In the genomic region with DNA sequence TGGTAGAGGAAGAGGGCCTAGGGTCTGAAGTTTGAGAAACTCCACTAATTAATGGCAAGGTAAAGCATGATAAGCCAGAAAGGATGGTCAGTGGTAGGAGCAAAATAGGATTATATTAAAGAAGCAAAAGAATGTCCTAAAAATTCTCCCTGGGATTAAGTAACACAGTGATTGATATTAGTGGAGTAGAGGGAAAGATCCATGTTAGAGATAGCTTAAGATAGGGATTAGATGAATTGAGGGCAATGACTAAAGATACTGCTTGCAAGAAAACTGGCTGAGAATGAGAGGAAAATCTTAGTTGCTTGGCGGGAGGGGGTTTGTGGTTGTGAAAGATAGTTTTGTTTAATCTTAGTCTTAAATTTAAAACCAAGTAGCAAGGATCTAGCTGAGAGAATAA, we compare ENCODE assay signal across 17 cellular contexts.
DNase-seq lines count a peak whose midpoint lies in the region; ATAC-seq and TF ChIP-seq lines count a peak whose summit lies in the region.
"Had no signal": no experiment of that assay in that cellular context is flagged by ENCODE, and none has a peak within 500 bp of the region (broad histone marks: within the 10 kb centered on the region; RNA-seq: fewer than 3 reads in every experiment).

No MANE protein-coding gene starts in this region.

- POLR2A ChIA-PET in OCI-LY7 (lab: Charles Lee) = no interaction called here

- peak overlapping the region; percentile 96 for H3K4me2 ChIP-seq in OCI-LY7 (ENCODE audit: low read length)
- H3K4me2 ChIP-seq: KMS-11 had no signal

- DNase-seq in activated T-cell treated with anti-CD3 and anti-CD28 coated beads, Interleukin-2, amount 50 U/mL, for 24 hours = no peak
- DNase-seq in activated T-cell treated with anti-CD3 and anti-CD28 coated beads, Interleukin-2, amount 50 U/mL, for 48 hours = no peak
- DNase-seq in OCI-LY7 (ENCODE audit: low spot score) = no peak
- no peak for DNase-seq in central memory CD8-positive, alpha-beta T cell (ENCODE audit: low spot score in 2 of 2)
- no peak for DNase-seq in osteocyte (ENCODE audit: extremely low spot score, unreplicated experiment)
- DNase-seq in NCI-H146 (lab: John Stamatoyannopoulos, UW) = no peak
- no peak for DNase-seq in NCI-H2227 (lab: John Stamatoyannopoulos, UW; ENCODE audit: unreplicated experiment)
- no peak for DNase-seq in stomach
- DNase-seq: ACHN, body of pancreas, COR-L47, dorsolateral prefrontal cortex, NCI-H1417, NCI-H526 treated with DMSO at 0.1 percent for 48 hours, right cardiac atrium had no signal

- TF ChIP-seq CTCF in OCI-LY7 (conservative IDR thresholded peaks at IDR 0.05; ENCODE audit: low read length) (no peak), osteocyte (IDR thresholded peaks at IDR 0.05) (no peak), stomach (IDR thresholded peaks at IDR 0.05) (no peak)

- H3K4me3 ChIP-seq in OCI-LY7 (ENCODE audit: low read depth, low read length, poor library complexity, severe bottlenecking) (no peak overlapping the region), stomach (no peak overlapping the region)
- H3K4me3 ChIP-seq: body of pancreas, tibial nerve had no signal

- H3K27me3 Mint-ChIP-seq in activated T-cell treated with anti-CD3 and anti-CD28 coated beads, Interleukin-2, amount 50 U/mL, for 24 hours = no peaks in the 10 kb centered on the region
- H3K27me3 Mint-ChIP-seq in central memory CD8-positive, alpha-beta T cell = no peaks in the 10 kb centered on the region
- no peaks in the 10 kb centered on the region for H3K27me3 Mint-ChIP-seq in osteocyte (ENCODE audit: unreplicated experiment)

- H4K20me1 ChIP-seq in OCI-LY7 (ENCODE audit: insufficient read depth, low read length) = peaks cover 30% of the 10 kb centered on the region

- H3K27ac ChIP-seq in OCI-LY7 (ENCODE audit: low read depth, low read length, poor library complexity, severe bottlenecking) = no peak overlapping the region
- no peak overlapping the region for H3K27ac ChIP-seq in stomach
- H3K27ac ChIP-seq: body of pancreas, KMS-11, tibial nerve had no signal

- H3K27ac Mint-ChIP-seq in activated T-cell treated with anti-CD3 and anti-CD28 coated beads, Interleukin-2, amount 50 U/mL, for 24 hours = peak overlapping the region; percentile 97
- peak overlapping the region; percentile 89 for H3K27ac Mint-ChIP-seq in central memory CD8-positive, alpha-beta T cell (ENCODE audit: low read depth)
- H3K27ac Mint-ChIP-seq in osteocyte (ENCODE audit: unreplicated experiment) = no peak overlapping the region

- no TSS peak for BruUV-seq in OCI-LY7 (replicated peaks; lab: Mats Ljungman, UMichigan)

- peaks cover 4% of the 10 kb centered on the region for H3K9me3 Mint-ChIP-seq in activated T-cell treated with anti-CD3 and anti-CD28 coated beads, Interleukin-2, amount 50 U/mL, for 24 hours
- H3K9me3 Mint-ChIP-seq in central memory CD8-positive, alpha-beta T cell = no peaks in the 10 kb centered on the region
- peaks cover 4% of the 10 kb centered on the region for H3K9me3 Mint-ChIP-seq in osteocyte (ENCODE audit: unreplicated experiment)

- H3K9me2 ChIP-seq in OCI-LY7 (ENCODE audit: insufficient read depth, low read length) = no peaks in the 10 kb centered on the region

- intact Hi-C loops in OCI-LY7 (cut with micrococcal nuclease; ENCODE audit: unreplicated experiment) = loop anchor here (5.0 to 10.0 kb wide), 4 partner anchors 461 to 1409 kb away; partner anchors contain the start of genes CAMK4 and SRP19
- intact Hi-C loops in stomach (cut with DNase I; ENCODE audit: low total_unique reads) = no loop called here

- no peaks in the 10 kb centered on the region for H3K27me3 ChIP-seq in stomach
- H3K27me3 ChIP-seq: body of pancreas, dorsolateral prefrontal cortex, tibial nerve had no signal

- H3K9me3 ChIP-seq in OCI-LY7 (ENCODE audit: low read length) (no peaks in the 10 kb centered on the region), stomach (no peaks in the 10 kb centered on the region)
- H3K9me3 ChIP-seq: body of pancreas, tibial nerve had no signal

- H3K4me1 ChIP-seq in OCI-LY7 (ENCODE audit: insufficient read depth, low read length, poor library complexity, severe bottlenecking) = peaks cover 21% of the 10 kb centered on the region
- H3K4me1 ChIP-seq in stomach = peaks cover 16 to 47% (median 28%) of the 10 kb centered on the region in 4 donors

- peak overlapping the region; percentile 97 for H3K4me3 Mint-ChIP-seq in activated T-cell treated with anti-CD3 and anti-CD28 coated beads, Interleukin-2, amount 50 U/mL, for 24 hours
- no peak overlapping the region for H3K4me3 Mint-ChIP-seq in central memory CD8-positive, alpha-beta T cell
- H3K4me3 Mint-ChIP-seq in osteocyte (ENCODE audit: unreplicated experiment) = peak overlapping the region; percentile 14

- WGBS in stomach, 5 donors = 74 to 94% (median 86%) methylated on average over 1 of the region's 1 CpG

- no peak for TF ChIP-seq POLR2A in stomach (IDR thresholded peaks at IDR 0.05)

- H3K79me2 ChIP-seq in OCI-LY7 (ENCODE audit: insufficient read depth, low read depth, low read length) = peaks cover 27% of the 10 kb centered on the region

- CTCF ChIA-PET in OCI-LY7 (lab: Charles Lee; ENCODE audit: unreplicated experiment) = no interaction called here

- H3K36me3 ChIP-seq in OCI-LY7 (ENCODE audit: insufficient read depth, low read length) = peaks cover 78% of the 10 kb centered on the region
- H3K36me3 ChIP-seq in stomach = peaks cover 22 to 61% (median 59%) of the 10 kb centered on the region in 4 donors

- peaks cover 78% of the 10 kb centered on the region for H3K36me3 Mint-ChIP-seq in activated T-cell treated with anti-CD3 and anti-CD28 coated beads, Interleukin-2, amount 50 U/mL, for 24 hours (ENCODE audit: low read depth)
- H3K36me3 Mint-ChIP-seq in central memory CD8-positive, alpha-beta T cell (ENCODE audit: insufficient read depth) = peaks cover 46% of the 10 kb centered on the region
- H3K36me3 Mint-ChIP-seq in osteocyte (ENCODE audit: unreplicated experiment) = peaks cover 27% of the 10 kb centered on the region

- TF ChIP-seq EP300 in stomach (IDR thresholded peaks at IDR 0.05) = no peak

- H3K4me1 Mint-ChIP-seq in activated T-cell treated with anti-CD3 and anti-CD28 coated beads, Interleukin-2, amount 50 U/mL, for 24 hours (ENCODE audit: low read depth) = peaks cover 41% of the 10 kb centered on the region
- H3K4me1 Mint-ChIP-seq in central memory CD8-positive, alpha-beta T cell = peaks cover 35% of the 10 kb centered on the region
- peaks cover 20% of the 10 kb centered on the region for H3K4me1 Mint-ChIP-seq in osteocyte (ENCODE audit: unreplicated experiment)

- ATAC-seq in central memory CD8-positive, alpha-beta T cell (replicated peaks; ENCODE audit: extremely low read depth, poor library complexity, severe bottlenecking) = no peak
- ATAC-seq: body of pancreas, right cardiac atrium had no signal

- no peak overlapping the region for H2AFZ ChIP-seq in OCI-LY7 (ENCODE audit: low read length)
